Comparison of ENCODE assay signal across 12 cellular contexts in genomic region chr18:7084080-7084765, GRCh38. TPM values are rescaled to one million over a fixed set of nuclear protein-coding genes. Genes with fewer than 3 reads are reported as not detected.
A peak's percentile ranks its signal among the peaks of the same experiment; 100 is the strongest.
DNase-seq lines count a peak whose midpoint lies in the region; ATAC-seq and TF ChIP-seq lines count a peak whose summit lies in the region.
"Had no signal": no experiment of that assay in that cellular context is flagged by ENCODE, and none has a peak within 500 bp of the region (broad histone marks: within the 10 kb centered on the region; RNA-seq: fewer than 3 reads in every experiment).

No MANE protein-coding gene starts in this region.

- H3K4me3 ChIP-seq in brain microvascular endothelial cell (ENCODE audit: low read depth, low read length) = no peak overlapping the region
- no peak overlapping the region for H3K4me3 ChIP-seq in transverse colon

- 55 to 74% methylated on average over 6 of the region's 6 CpGs for WGBS in transverse colon (ENCODE audit: low coverage in 1 of 2), 2 donors

- DNase-seq in H4 (ENCODE audit: low spot score) (peak; percentile 68), brain microvascular endothelial cell (peak; percentile 39), transverse colon (no peak), NCI-H187 treated with DMSO at 0.1 percent for 48 hours (lab: John Stamatoyannopoulos, UW) (no peak), NCI-H526 (lab: John Stamatoyannopoulos, UW) (no peak)
- DNase-seq in stimulated activated CD4-positive, alpha-beta T cell treated with anti-CD3 and anti-CD28 coated beads, Interleukin-2, amount 100 ng/mL, for 48 hours = no peak
- DNase-seq: activated CD4-positive, alpha-beta T cell treated with anti-CD3 and anti-CD28 coated beads for 4 hours; activated naive CD8-positive, alpha-beta T cell treated with anti-CD3 and anti-CD28 coated beads for 36 hours; naive B cell; Right ventricle myocardium superior had no signal

- no peak for ATAC-seq in GM21619 (IDR thresholded peaks at IDR 0.05; ENCODE audit: unreplicated experiment)

- no peaks in the 10 kb centered on the region for H3K27me3 ChIP-seq in brain microvascular endothelial cell (replicated peaks)
- no peaks in the 10 kb centered on the region for H3K27me3 ChIP-seq in layer of hippocampus (ENCODE audit: control insufficient read depth, insufficient read depth, low read length)
- no peaks in the 10 kb centered on the region for H3K27me3 ChIP-seq in transverse colon

- TF ChIP-seq POLR2A in transverse colon (IDR thresholded peaks at IDR 0.05) = no peak

- no peak for TF ChIP-seq EP300 in transverse colon (IDR thresholded peaks at IDR 0.05; ENCODE audit: low read depth)

- in situ Hi-C loops in brain microvascular endothelial cell (cut with HindIII; ENCODE audit: low pct_ligation_motif_present, low sequenced_read_pairs) = no loop called here
- in situ Hi-C loops in transverse colon (cut with MboI; ENCODE audit: low pct_ligation_motif_present in 1 of 4, low pct_unique_long_range_greater_than_20kb in 1 of 4, low sequenced_read_pairs in 3 of 4) = no loop called here

- TF ChIP-seq CTCF in brain microvascular endothelial cell (IDR thresholded peaks at IDR 0.05; ENCODE audit: low read depth, low read length, missing control alignments) (no peak), transverse colon (IDR thresholded peaks at IDR 0.05) (no peak)

- no peaks in the 10 kb centered on the region for H3K36me3 ChIP-seq in brain microvascular endothelial cell (replicated peaks)
- H3K36me3 ChIP-seq in transverse colon = no peaks in the 10 kb centered on the region

- H3K27ac ChIP-seq in brain microvascular endothelial cell (peak overlapping the region; percentile 85), layer of hippocampus (ENCODE audit: low read depth, low read length) (peak overlapping the region; percentile 57), transverse colon (peak overlapping the region in 3 of 4 donors; percentile 41 to 65 (median 60))

- H3K4me1 ChIP-seq in transverse colon = peaks cover 0 to 3% (median 0%) of the 10 kb centered on the region in 4 donors

- H3K9me3 ChIP-seq in transverse colon = no peaks in the 10 kb centered on the region

- intact Hi-C loops in transverse colon (cut with DNase I; ENCODE audit: low total_unique reads) = no loop called here

RNA-seq across cellular contexts. Expression of gene LAMA1, which starts 33.4 kb away (rescaled TPM):
- total RNA-seq in H4 (2014; rRNA removed; shearing (Covaris generic)) = 3.2 and 4.7 TPM in 2 replicates
- total RNA-seq in transverse colon = 1 to 10 TPM in 2 of 4 donors, under 1 TPM in 1, not detected in 1; 0.48 to 2.9 (median 2.6) TPM
- total RNA-seq: activated naive CD8-positive, alpha-beta T cell treated with anti-CD3 and anti-CD28 coated beads for 36 hours had no signal

Comparison
In these comparisons a context has a peak if more than half of its experiments do, and no peak if none do; other contexts are left out.
1. DNase-seq: peak in H4 (single experiment) and brain microvascular endothelial cell (single experiment); none in transverse colon (single experiment), NCI-H187 treated with DMSO at 0.1 percent for 48 hours (single experiment), stimulated activated CD4-positive, alpha-beta T cell treated with anti-CD3 and anti-CD28 coated beads, Interleukin-2, amount 100 ng/mL, for 48 hours (0 of 2) and NCI-H526 (0 of 2).
2. Peak in every context shown above with its lines, with median percentiles within 50 percentile points of each other: H3K27ac ChIP-seq.